In the genomic region with DNA sequence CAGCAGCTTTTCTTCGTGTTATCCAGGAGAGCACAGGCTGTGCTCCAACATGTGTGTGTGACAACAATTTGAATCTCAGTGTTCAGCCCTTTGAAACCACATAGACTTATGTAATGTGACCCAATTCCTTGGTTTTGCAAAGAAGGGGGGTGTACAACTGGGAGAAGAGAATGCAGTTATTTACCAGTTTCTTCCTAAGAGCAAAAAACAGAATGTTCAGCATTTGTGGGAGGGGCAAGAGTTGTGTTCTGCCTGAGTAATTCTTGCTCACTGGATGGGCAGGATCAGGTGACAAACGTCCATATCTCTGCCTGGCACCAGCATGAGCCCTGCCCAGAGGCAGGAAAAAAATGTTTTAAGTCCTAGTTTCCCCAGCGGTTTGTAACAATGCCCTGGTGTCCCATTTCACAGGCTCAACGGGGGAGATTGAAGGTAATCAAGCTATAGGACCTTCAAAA, we compare ENCODE assay signal across 12 cellular contexts.
DNase-seq lines count a peak whose midpoint lies in the region; ATAC-seq, FAIRE-seq and TF ChIP-seq lines count a peak whose summit lies in the region.
"Had no signal": no experiment of that assay in that cellular context is flagged by ENCODE, and none has a peak within 500 bp of the region (broad histone marks: within the 10 kb centered on the region; RNA-seq: fewer than 3 reads in every experiment).

No MANE protein-coding gene starts in this region.

- peak overlapping the region; percentile 90 for H3K27ac ChIP-seq in DOHH2 (ENCODE audit: low read depth, low read length)
- H3K27ac ChIP-seq in pancreas: no peak overlapping the region

- no peaks in the 10 kb centered on the region for H3K36me3 Mint-ChIP-seq in naive thymus-derived CD8-positive, alpha-beta T cell
- peaks cover 2% of the 10 kb centered on the region for H3K36me3 Mint-ChIP-seq in activated T-helper 1 cell treated with anti-CD3 and anti-CD28 coated beads, Interleukin-12 subunit alpha, Interleukin-12 subunit beta, Interleukin-2, Interleukin-4 antibody, amounts not matched to agents 30 ng/mL and 10 ng/mL and 1 ng/mL, durations not matched to agents 14 hours and 24 hours and 36 hours (ENCODE audit: low read depth)

- H3K4me2 ChIP-seq in DOHH2 (ENCODE audit: low read length): peak overlapping the region; percentile 72

- H3K36me3 ChIP-seq in DOHH2 (ENCODE audit: control insufficient read depth, low read length) (no peaks in the 10 kb centered on the region), pancreas (no peaks in the 10 kb centered on the region)

- peaks cover 35% of the 10 kb centered on the region for H3K4me1 ChIP-seq in DOHH2 (ENCODE audit: control insufficient read depth, low read length)
- peaks cover 0 to 5% (median 0%) of the 10 kb centered on the region in 3 donors for H3K4me1 ChIP-seq in pancreas

- intact Hi-C loops in pancreas (cut with DNase I) (no loop called here), posterior cingulate gyrus (cut with DNase I) (no loop called here)
- intact Hi-C loops in activated T-helper 1 cell treated with anti-CD3 and anti-CD28 coated beads, Interleukin-12 subunit alpha, Interleukin-12 subunit beta, Interleukin-2, Interleukin-4 antibody, amounts not matched to agents 30 ng/mL and 10 ng/mL and 1 ng/mL, durations not matched to agents 14 hours and 24 hours and 36 hours (cut with micrococcal nuclease): no loop called here

- H3F3A ChIP-seq in DOHH2 (ENCODE audit: control insufficient read depth, insufficient read depth): peaks cover 10% of the 10 kb centered on the region

- no peaks in the 10 kb centered on the region for H3K27me3 Mint-ChIP-seq in naive thymus-derived CD8-positive, alpha-beta T cell
- H3K27me3 Mint-ChIP-seq in activated T-helper 1 cell treated with anti-CD3 and anti-CD28 coated beads, Interleukin-12 subunit alpha, Interleukin-12 subunit beta, Interleukin-2, Interleukin-4 antibody, amounts not matched to agents 30 ng/mL and 10 ng/mL and 1 ng/mL, durations not matched to agents 14 hours and 24 hours and 36 hours (ENCODE audit: insufficient read depth): peaks cover 5% of the 10 kb centered on the region

- H3K4me3 Mint-ChIP-seq in naive thymus-derived CD8-positive, alpha-beta T cell: no peak overlapping the region
- no peak overlapping the region for H3K4me3 Mint-ChIP-seq in activated T-helper 1 cell treated with anti-CD3 and anti-CD28 coated beads, Interleukin-12 subunit alpha, Interleukin-12 subunit beta, Interleukin-2, Interleukin-4 antibody, amounts not matched to agents 30 ng/mL and 10 ng/mL and 1 ng/mL, durations not matched to agents 14 hours and 24 hours and 36 hours

- H3K4me3 ChIP-seq in DOHH2 (ENCODE audit: low read length): peak overlapping the region; percentile 37; the same call in 1 of the 2 replicates
- H3K4me3 ChIP-seq in foreskin fibroblast (ENCODE audit: low read depth in 1 of 2, low read length in 2 of 2): no peak overlapping the region
- no peak overlapping the region for H3K4me3 ChIP-seq in pancreas

- DNase-seq in RPMI7951 (ENCODE audit: low read depth) (peak; percentile 46), foreskin fibroblast (peak; percentile 65 to 70), pancreas (peak in 1 of 6 donors; percentile 27), posterior cingulate gyrus (no peak)
- DNase-seq in naive thymus-derived CD8-positive, alpha-beta T cell: no peak
- DNase-seq in activated T-helper 1 cell treated with anti-CD3 and anti-CD28 coated beads, Interleukin-12 subunit alpha, Interleukin-12 subunit beta, Interleukin-2, Interleukin-4 antibody, amounts not matched to agents 30 ng/mL and 10 ng/mL and 1 ng/mL, durations not matched to agents 14 hours and 24 hours and 36 hours (ENCODE audit: low spot score): no peak
- no peak for DNase-seq in activated naive CD4-positive, alpha-beta T cell treated with Interleukin-2 at 50 U/mL for 16 hours
- DNase-seq: activated CD4-positive, alpha-beta T cell treated with anti-CD3 and anti-CD28 coated beads for 1 hour; GOT3; NCI-H1092 treated with DMSO at 0.1 percent for 48 hours had no signal

- POLR2A ChIA-PET in naive thymus-derived CD8-positive, alpha-beta T cell (lab: Charles Lee): interaction anchor here (1.4 to 2.2 kb wide), 2 partner anchors 17 to 23 kb away, joined by 4 to 6 read pairs; no protein-coding TSS in a partner anchor

- 6 to 8% methylated on average over 4 of the region's 4 CpGs for WGBS in pancreas, 2 donors

- H3K9me3 Mint-ChIP-seq in naive thymus-derived CD8-positive, alpha-beta T cell: peaks cover 0 to 3% (median 0%) of the 10 kb centered on the region in 9 donors
- H3K9me3 Mint-ChIP-seq in activated T-helper 1 cell treated with anti-CD3 and anti-CD28 coated beads, Interleukin-12 subunit alpha, Interleukin-12 subunit beta, Interleukin-2, Interleukin-4 antibody, amounts not matched to agents 30 ng/mL and 10 ng/mL and 1 ng/mL, durations not matched to agents 14 hours and 24 hours and 36 hours: no peaks in the 10 kb centered on the region

- H3K27me3 ChIP-seq in DOHH2 (ENCODE audit: control insufficient read depth, low read length) (no peaks in the 10 kb centered on the region), pancreas (peaks cover 0 to 4% (median 0%) of the 10 kb centered on the region in 4 donors)

- peak overlapping the region in 2 of 10 donors; percentile 7 to 39 for H3K27ac Mint-ChIP-seq in naive thymus-derived CD8-positive, alpha-beta T cell
- H3K27ac Mint-ChIP-seq in activated T-helper 1 cell treated with anti-CD3 and anti-CD28 coated beads, Interleukin-12 subunit alpha, Interleukin-12 subunit beta, Interleukin-2, Interleukin-4 antibody, amounts not matched to agents 30 ng/mL and 10 ng/mL and 1 ng/mL, durations not matched to agents 14 hours and 24 hours and 36 hours: no peak overlapping the region

- peak; percentile 9 for FAIRE-seq in pancreas (lab: Jason Lieb, UNC)
- FAIRE-seq: endometrium had no signal

- ATAC-seq in pancreas: peak; percentile 82 to 97 (median 94)
- ATAC-seq in naive thymus-derived CD8-positive, alpha-beta T cell: no peak

- TF ChIP-seq CTCF in DOHH2 (IDR thresholded peaks at IDR 0.05; ENCODE audit: low read depth, low read length, poor library complexity, severe bottlenecking) (no peak), foreskin fibroblast (IDR thresholded peaks at IDR 0.05; ENCODE audit: low read depth, low read length) (no peak), pancreas (IDR thresholded peaks at IDR 0.05) (no peak)

- H3K9me3 ChIP-seq in DOHH2 (ENCODE audit: control insufficient read depth, insufficient read depth, low read length) (no peaks in the 10 kb centered on the region), pancreas (no peaks in the 10 kb centered on the region)

- H3K9me2 ChIP-seq in DOHH2 (replicated peaks; ENCODE audit: control insufficient read depth, low read length): no peaks in the 10 kb centered on the region

- peaks cover 13 to 29% (median 21%) of the 10 kb centered on the region in 4 donors for H3K4me1 Mint-ChIP-seq in naive thymus-derived CD8-positive, alpha-beta T cell
- H3K4me1 Mint-ChIP-seq in activated T-helper 1 cell treated with anti-CD3 and anti-CD28 coated beads, Interleukin-12 subunit alpha, Interleukin-12 subunit beta, Interleukin-2, Interleukin-4 antibody, amounts not matched to agents 30 ng/mL and 10 ng/mL and 1 ng/mL, durations not matched to agents 14 hours and 24 hours and 36 hours (ENCODE audit: low read depth): peaks cover 10% of the 10 kb centered on the region

- no peaks in the 10 kb centered on the region for H4K20me1 ChIP-seq in DOHH2 (ENCODE audit: control insufficient read depth, insufficient read depth, low read depth, low read length)

- H3K79me2 ChIP-seq in DOHH2 (ENCODE audit: control insufficient read depth, low read length): no peaks in the 10 kb centered on the region

Comparison
In these comparisons a context has a peak if more than half of its experiments do, and no peak if none do; other contexts are left out.
1. DNase-seq: peak in RPMI7951 (single experiment) and foreskin fibroblast (2 of 2); none in posterior cingulate gyrus (0 of 10), naive thymus-derived CD8-positive, alpha-beta T cell (0 of 10), activated T-helper 1 cell treated with anti-CD3 and anti-CD28 coated beads, Interleukin-12 subunit alpha, Interleukin-12 subunit beta, Interleukin-2, Interleukin-4 antibody, amounts not matched to agents 30 ng/mL and 10 ng/mL and 1 ng/mL, durations not matched to agents 14 hours and 24 hours and 36 hours (single experiment) and activated naive CD4-positive, alpha-beta T cell treated with Interleukin-2 at 50 U/mL for 16 hours (single experiment).
2. ATAC-seq: peak in pancreas (4 of 4); none in naive thymus-derived CD8-positive, alpha-beta T cell (0 of 2).